Comparison of ENCODE assay signal across 22 cellular contexts in genomic region chr14:100028990-100029677, GRCh38. TPM values are rescaled to one million over a fixed set of nuclear protein-coding genes. Genes with fewer than 3 reads are reported as not detected.
DNase-seq lines count a peak whose midpoint lies in the region; ATAC-seq, FAIRE-seq and TF ChIP-seq lines count a peak whose summit lies in the region.
"Had no signal": no experiment of that assay in that cellular context is flagged by ENCODE, and none has a peak within 500 bp of the region (broad histone marks: within the 10 kb centered on the region; RNA-seq: fewer than 3 reads in every experiment).

No MANE protein-coding gene starts in this region.

- H3K4me1 Mint-ChIP-seq in GM23338 = peaks cover 12% of the 10 kb centered on the region

- no peaks in the 10 kb centered on the region for H3K4me1 ChIP-seq in GM23338 (ENCODE audit: insufficient read depth)
- H3K4me1 ChIP-seq in keratinocyte (ENCODE audit: control insufficient read depth, extremely low read depth, insufficient read depth, low read length) = peaks cover 47% of the 10 kb centered on the region
- peaks cover 2 to 31% (median 9%) of the 10 kb centered on the region in 4 donors for H3K4me1 ChIP-seq in transverse colon
- H3K4me1 ChIP-seq: colonic mucosa, neural progenitor cell had no signal

- H3K79me2 ChIP-seq in GM23338 (replicated peaks; ENCODE audit: insufficient read depth) = no peaks in the 10 kb centered on the region
- H3K79me2 ChIP-seq in keratinocyte (ENCODE audit: control insufficient read depth, insufficient read depth, low read length) = no peaks in the 10 kb centered on the region

- intact Hi-C loops in transverse colon (cut with DNase I; ENCODE audit: low total_unique reads) = no loop called here

- TF ChIP-seq EP300 in transverse colon (IDR thresholded peaks at IDR 0.05; ENCODE audit: low read depth) = no peak

- no peak for FAIRE-seq in keratinocyte (lab: Jason Lieb, UNC)
- no peak for FAIRE-seq in H54 (lab: Jason Lieb, UNC)
- FAIRE-seq: kidney had no signal

- H3K27me3 ChIP-seq in GM23338 (ENCODE audit: insufficient read depth) (peaks cover 10% of the 10 kb centered on the region), brain microvascular endothelial cell (replicated peaks) (no peaks in the 10 kb centered on the region), keratinocyte (ENCODE audit: control insufficient read depth, extremely low read depth, insufficient read depth, low read length) (no peaks in the 10 kb centered on the region), transverse colon (peaks cover 2% of the 10 kb centered on the region)
- H3K27me3 ChIP-seq: colonic mucosa, neural progenitor cell, right atrium auricular region had no signal

- H3K36me3 ChIP-seq in GM23338 (ENCODE audit: insufficient read depth) = no peaks in the 10 kb centered on the region
- H3K36me3 ChIP-seq in brain microvascular endothelial cell (replicated peaks) = no peaks in the 10 kb centered on the region
- no peaks in the 10 kb centered on the region for H3K36me3 ChIP-seq in keratinocyte (ENCODE audit: control insufficient read depth in 2 of 2, extremely low read depth in 1 of 2, insufficient read depth in 2 of 2, low read length in 2 of 2)
- no peaks in the 10 kb centered on the region for H3K36me3 ChIP-seq in transverse colon
- H3K36me3 ChIP-seq: colonic mucosa, neural progenitor cell, right atrium auricular region had no signal

- no peaks in the 10 kb centered on the region for H3K9me1 ChIP-seq in keratinocyte (ENCODE audit: control insufficient read depth, extremely low read depth, insufficient read depth, low read length)

- in situ Hi-C loops in brain microvascular endothelial cell (cut with HindIII; ENCODE audit: low pct_ligation_motif_present, low sequenced_read_pairs) = no loop called here
- in situ Hi-C loops in transverse colon (cut with MboI; ENCODE audit: low pct_ligation_motif_present in 1 of 4, low pct_unique_long_range_greater_than_20kb in 1 of 4, low sequenced_read_pairs in 3 of 4) = no loop called here

- peak; percentile 31 for ATAC-seq in GM23338
- ATAC-seq: Right ventricle myocardium inferior had no signal

- DNase-seq in GM23338 (ENCODE audit: low spot score) (peak; percentile 38), brain microvascular endothelial cell (peak; percentile 61), keratinocyte (ENCODE audit: low read depth, low spot score) (no peak), NCI-H524 treated with DMSO at 0.1 percent for 48 hours (lab: John Stamatoyannopoulos, UW) (no peak), H54 (ENCODE audit: insufficient read length, low spot score) (no peak), D341Med (ENCODE audit: low spot score) (no peak), transverse colon (no peak)
- DNase-seq: activated CD4-positive, CD25-positive, alpha-beta regulatory T cell; CD4-positive, alpha-beta memory T cell; colonic mucosa; head of caudate nucleus; kidney; MM.1S; NCI-H1694; NCI-H345; NK-92 treated with Interleukin-12 subunit alpha and Interleukin-12 subunit beta, amount 100 ng/mL, for 24 hours; T-helper 2 cell had no signal

- H3K4me2 ChIP-seq in GM23338 = no peak overlapping the region
- H3K4me2 ChIP-seq in keratinocyte (ENCODE audit: control insufficient read depth, extremely low read depth, insufficient read depth, low read depth, low read length) = peak overlapping the region; percentile 4
- H3K4me2 ChIP-seq: neural progenitor cell had no signal

- no peaks in the 10 kb centered on the region for H3F3A ChIP-seq in GM23338 (replicated peaks; ENCODE audit: low read depth)

- no peaks in the 10 kb centered on the region for H3K9me2 ChIP-seq in GM23338 (ENCODE audit: insufficient read depth)

- WGBS in transverse colon (ENCODE audit: low coverage in 1 of 2), 2 donors = 74 to 83% methylated on average over 3 of the region's 3 CpGs

- TF ChIP-seq POLR2A in H54 (IDR thresholded peaks at IDR 0.05; ENCODE audit: low read depth, low read length) (no peak), transverse colon (IDR thresholded peaks at IDR 0.05) (no peak)

- H2AFZ ChIP-seq in GM23338 (no peak overlapping the region), keratinocyte (ENCODE audit: control insufficient read depth, low read length) (no peak overlapping the region)
- H2AFZ ChIP-seq: neural progenitor cell had no signal

- no peak overlapping the region for H3K4me3 ChIP-seq in GM23338
- no peak overlapping the region for H3K4me3 ChIP-seq in brain microvascular endothelial cell (ENCODE audit: low read depth, low read length)
- H3K4me3 ChIP-seq in keratinocyte (ENCODE audit: control insufficient read depth in 2 of 3, extremely low read depth in 1 of 3, insufficient read depth in 2 of 3, low read depth in 1 of 3, low read length in 3 of 3) = no peak overlapping the region
- no peak overlapping the region for H3K4me3 ChIP-seq in transverse colon
- H3K4me3 ChIP-seq: colonic mucosa, neural progenitor cell, right atrium auricular region had no signal

- no peak overlapping the region for H3K27ac Mint-ChIP-seq in GM23338
- H3K27ac Mint-ChIP-seq: mesothelial cell of epicardium, neural progenitor cell had no signal

- no peak overlapping the region for H3K4me3 Mint-ChIP-seq in GM23338
- H3K4me3 Mint-ChIP-seq: CD4-positive, alpha-beta memory T cell; mesothelial cell of epicardium; neural progenitor cell had no signal

- H4K20me1 ChIP-seq in GM23338 (replicated peaks; ENCODE audit: insufficient read depth) = peaks cover 27% of the 10 kb centered on the region
- no peaks in the 10 kb centered on the region for H4K20me1 ChIP-seq in keratinocyte (ENCODE audit: control insufficient read depth, extremely low read depth, insufficient read depth, low read length)

- TF ChIP-seq CTCF in 22Rv1 (IDR thresholded peaks at IDR 0.05) (peak; percentile 18; the same call in 1 of the 2 replicates), GM23338 (conservative IDR thresholded peaks at IDR 0.05; ENCODE audit: low read depth in 2 of 2) (no peak), brain microvascular endothelial cell (IDR thresholded peaks at IDR 0.05; ENCODE audit: low read depth, low read length, missing control alignments) (peak; percentile 17), keratinocyte (optimal IDR thresholded peaks at IDR 0.05 in 1 of 3, IDR thresholded peaks at IDR 0.05 in 1 of 3, conservative IDR thresholded peaks at IDR 0.05 in 1 of 3; ENCODE audit: extremely low read depth in 1 of 3, insufficient read depth in 2 of 3, low read length in 3 of 3) (peak in 1 of 3 experiments; percentile 30), transverse colon (IDR thresholded peaks at IDR 0.05) (no peak)

- peaks cover 2% of the 10 kb centered on the region for H3K27me3 Mint-ChIP-seq in GM23338 (ENCODE audit: insufficient read depth, low read depth, poor library complexity)

- H3K9me3 Mint-ChIP-seq in GM23338 = no peaks in the 10 kb centered on the region
- H3K9me3 Mint-ChIP-seq: CD4-positive, alpha-beta memory T cell; mesothelial cell of epicardium; neural progenitor cell had no signal

- dilution Hi-C loops in keratinocyte (cut with MboI; ENCODE audit: extremely low pct_ligation_motif_present, low sequenced_read_pairs) = no loop called here

- H3K9ac ChIP-seq in keratinocyte (ENCODE audit: control insufficient read depth, extremely low read depth, insufficient read depth, low read length) = no peak overlapping the region
- H3K9ac ChIP-seq: neural progenitor cell had no signal

- H3K27ac ChIP-seq in 22Rv1 (peak overlapping the region; percentile 19), GM23338 (ENCODE audit: low read depth) (no peak overlapping the region), brain microvascular endothelial cell (peak overlapping the region; percentile 96), keratinocyte (ENCODE audit: control insufficient read depth, insufficient read depth, low read length) (peak overlapping the region; percentile 91), transverse colon (no peak overlapping the region)
- H3K27ac ChIP-seq: colonic mucosa, neural progenitor cell, right atrium auricular region had no signal

- H3K36me3 Mint-ChIP-seq in GM23338 (ENCODE audit: low read depth) = no peaks in the 10 kb centered on the region
- H3K36me3 Mint-ChIP-seq: CD4-positive, alpha-beta memory T cell; mesothelial cell of epicardium had no signal

- H3K9me3 ChIP-seq in keratinocyte (ENCODE audit: control insufficient read depth, low read depth, low read length) = no peaks in the 10 kb centered on the region
- no peaks in the 10 kb centered on the region for H3K9me3 ChIP-seq in transverse colon
- H3K9me3 ChIP-seq: colonic mucosa, right atrium auricular region had no signal

RNA-seq across cellular contexts. Expression of gene EVL, which starts 36.1 kb away (rescaled TPM):
- 43.9 and 50.5 TPM in 2 replicates for total RNA-seq in GM23338 (2014; rRNA removed; shearing (Covaris generic))
- 28.2 and 36.7 TPM in 2 replicates for polyA plus RNA-seq in GM23338 (2016; fragmentation: Nextera tagmentation; extraction: Ambion mirVana)
- polyA plus RNA-seq in keratinocyte = 12.0 to 16.2 TPM (median 13.2 TPM) in 3 replicates
- 32.6 TPM for polyA plus RNA-seq in keratinocyte (2011; ENCODE audit: low read depth)
- 9.4 and 13.2 TPM in 2 replicates for polyA plus RNA-seq in keratinocyte (2011; cell fraction: cytosol; rRNA removed)
- polyA plus RNA-seq in keratinocyte (2011; cell fraction: nucleus; rRNA removed) = 52.6 and 66.7 TPM in 2 replicates
- 13.1 and 17.6 TPM in 2 replicates for polyA plus RNA-seq in keratinocyte (2012; ENCODE audit: low replicate concordance)
- 8.2 to 26.8 TPM (median 10.1 TPM) in 3 replicates for polyA minus RNA-seq in keratinocyte
- 11.3 TPM for polyA minus RNA-seq in keratinocyte (2011; cell fraction: cytosol; rRNA and poly(A)+ RNA removed)
- polyA minus RNA-seq in keratinocyte (2011; cell fraction: nucleus; rRNA and poly(A)+ RNA removed) = 11.3 and 19.3 TPM in 2 replicates
- 10 to 100 TPM; 22.8 to 86.4 (median 45.2) TPM for total RNA-seq in transverse colon

Comparison
In these comparisons a context has a peak if more than half of its experiments do, and no peak if none do; other contexts are left out.
1. H3K27ac ChIP-seq: peak in 22Rv1 (single experiment), brain microvascular endothelial cell (single experiment) and keratinocyte (single experiment); none in GM23338 (single experiment) and transverse colon (0 of 4).
2. CTCF ChIP-seq: peak in 22Rv1 (single experiment) and brain microvascular endothelial cell (single experiment); none in GM23338 (0 of 2) and transverse colon (0 of 5).
3. DNase-seq: peak in GM23338 (single experiment) and brain microvascular endothelial cell (single experiment); none in keratinocyte (single experiment), NCI-H524 treated with DMSO at 0.1 percent for 48 hours (single experiment), H54 (single experiment), D341Med (single experiment) and transverse colon (single experiment).